14 cellular contexts compared by ENCODE assay signal in the genomic region with DNA sequence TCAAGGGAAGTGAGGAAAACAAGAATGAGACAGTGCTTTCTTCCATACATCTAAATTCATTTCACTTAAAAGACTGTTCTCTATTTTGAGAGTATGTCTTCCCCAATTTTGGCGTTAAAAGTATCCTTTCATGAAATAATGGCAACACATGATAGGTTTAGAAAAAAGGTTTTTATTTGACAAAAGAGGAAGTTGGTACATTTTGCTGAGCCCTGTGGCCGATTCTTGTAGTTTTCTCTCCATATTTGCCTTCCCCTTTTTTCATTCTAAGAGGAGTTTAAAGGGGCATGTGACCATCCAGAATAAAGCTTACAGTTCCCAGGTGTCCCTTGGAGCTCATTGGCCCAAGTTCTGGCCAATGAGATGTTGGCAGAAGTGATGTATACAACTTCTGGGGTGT.
"Had no signal": no experiment of that assay in that cellular context is flagged by ENCODE, and none has a peak within 500 bp of the region (broad histone marks: within the 10 kb centered on the region; RNA-seq: fewer than 3 reads in every experiment).

No MANE protein-coding gene starts in this region.

- H3K27me3 Mint-ChIP-seq: activated naive CD4-positive, alpha-beta T cell treated with anti-CD3 and anti-CD28 coated beads, Interleukin-2, amount 50 U/mL, for 24 hours had no signal

- DNase-seq: amniotic stem cell; body of pancreas; cortex of kidney; effector memory CD8-positive, alpha-beta T cell; kidney; left ventricle myocardium superior; mesendoderm; nephron progenitor cell; ovary; stimulated activated CD4-positive, alpha-beta T cell treated with anti-CD3 and anti-CD28 coated beads, Interleukin-4, amount 100 ng/mL, for 24 hours had no signal

- H3K9me3 Mint-ChIP-seq: activated naive CD4-positive, alpha-beta T cell treated with anti-CD3 and anti-CD28 coated beads, Interleukin-2, amount 50 U/mL, for 24 hours; activated T-helper 2 cell treated with anti-CD3 and anti-CD28 coated beads, Interferon-gamma antibody, Interleukin-2, Interleukin-4, amounts not matched to agents 10 μg/mL and 5 μg/mL and 100 μg/mL, durations not matched to agents 14 hours and 24 hours and 36 hours; central memory CD8-positive, alpha-beta T cell; effector memory CD8-positive, alpha-beta T cell; nephron progenitor cell had no signal

- H3K4me3 Mint-ChIP-seq: activated naive CD4-positive, alpha-beta T cell treated with anti-CD3 and anti-CD28 coated beads, Interleukin-2, amount 50 U/mL, for 24 hours; central memory CD8-positive, alpha-beta T cell; effector memory CD8-positive, alpha-beta T cell; nephron progenitor cell had no signal

- H3K27ac Mint-ChIP-seq: activated naive CD4-positive, alpha-beta T cell treated with anti-CD3 and anti-CD28 coated beads, Interleukin-2, amount 50 U/mL, for 24 hours; activated T-helper 2 cell treated with anti-CD3 and anti-CD28 coated beads, Interferon-gamma antibody, Interleukin-2, Interleukin-4, amounts not matched to agents 10 μg/mL and 5 μg/mL and 100 μg/mL, durations not matched to agents 14 hours and 24 hours and 36 hours; nephron progenitor cell had no signal

- ATAC-seq: activated CD4-positive, CD25-positive, alpha-beta regulatory T cell treated with anti-CD3 and anti-CD28 coated beads, Interleukin-2, amount 50 U/mL, for 24 hours; body of pancreas; effector memory CD8-positive, alpha-beta T cell; left ventricle myocardium superior had no signal

- H3K36me3 Mint-ChIP-seq: activated naive CD4-positive, alpha-beta T cell treated with anti-CD3 and anti-CD28 coated beads, Interleukin-2, amount 50 U/mL, for 24 hours had no signal

- H3K4me1 Mint-ChIP-seq: activated naive CD4-positive, alpha-beta T cell treated with anti-CD3 and anti-CD28 coated beads, Interleukin-2, amount 50 U/mL, for 24 hours; central memory CD8-positive, alpha-beta T cell; nephron progenitor cell had no signal
